In genomic region chr14:52786887-52787286, GRCh38 we compare ENCODE assay signal across 36 cellular contexts.
"Had no signal": no experiment of that assay in that cellular context is flagged by ENCODE, and none has a peak within 500 bp of the region (broad histone marks: within the 10 kb centered on the region; RNA-seq: fewer than 3 reads in every experiment).

No MANE protein-coding gene starts in this region.

- H3K27ac Mint-ChIP-seq: activated CD4-positive, alpha-beta memory T cell treated with anti-CD3 and anti-CD28 coated beads for 36 hours; activated CD4-positive, alpha-beta T cell treated with anti-CD3 and anti-CD28 coated beads for 36 hours; activated CD4-positive, alpha-beta T cell treated with anti-CD3 and anti-CD28 coated beads, Interleukin-2, amount 10 ng/mL, durations not matched to agents 24 days and 14 days; activated CD8-positive, alpha-beta memory T cell treated with anti-CD3 and anti-CD28 coated beads, Interleukin-2, amount 10 ng/mL, durations not matched to agents 7 days and 5 days; activated CD8-positive, alpha-beta T cell treated with anti-CD3 and anti-CD28 coated beads, Interleukin-2, amount 10 ng/mL, durations not matched to agents 7 days and 5 days; activated naive CD4-positive, alpha-beta T cell treated with anti-CD3 and anti-CD28 coated beads for 36 hours; activated naive CD4-positive, alpha-beta T cell treated with anti-CD3 and anti-CD28 coated beads, Interleukin-2, amount 50 U/mL, for 24 hours; activated naive CD8-positive, alpha-beta T cell treated with anti-CD3 and anti-CD28 coated beads for 36 hours; activated naive CD8-positive, alpha-beta T cell treated with anti-CD3 and anti-CD28 coated beads, Interleukin-2, amount 50 U/mL, for 24 hours; activated T-helper 1 cell treated with anti-CD3 and anti-CD28 coated beads, Interleukin-12 subunit alpha, Interleukin-12 subunit beta, Interleukin-2, Interleukin-4 antibody, amounts not matched to agents 30 ng/mL and 10 ng/mL and 1 ng/mL, durations not matched to agents 14 hours and 24 hours and 36 hours; activated T-helper 2 cell treated with anti-CD3 and anti-CD28 coated beads, Interferon-gamma antibody, Interleukin-2, Interleukin-4, amounts not matched to agents 10 μg/mL and 5 μg/mL and 100 μg/mL, durations not matched to agents 14 hours and 24 hours and 36 hours; effector memory CD8-positive, alpha-beta T cell; T-helper 17 cell; T-helper 2 cell treated with Interferon-gamma antibody and Interleukin-4, amounts not matched to agents 5 μg/mL and 100 μg/mL, for 36 hours had no signal

- H3K27me3 ChIP-seq: adrenal gland, body of pancreas, esophagus muscularis mucosa, foreskin keratinocyte, gastrocnemius medialis, heart left ventricle had no signal

- ATAC-seq: activated CD4-positive, alpha-beta T cell treated with anti-CD3 and anti-CD28 coated beads for 36 hours; activated CD8-positive, alpha-beta memory T cell treated with anti-CD3 and anti-CD28 coated beads, Interleukin-2, amount 10 ng/mL, durations not matched to agents 7 days and 5 days; activated CD8-positive, alpha-beta T cell treated with anti-CD3 and anti-CD28 coated beads, Interleukin-2, amount 10 ng/mL, durations not matched to agents 7 days and 5 days; activated naive CD8-positive, alpha-beta T cell treated with anti-CD3 and anti-CD28 coated beads, Interleukin-2, amount 50 U/mL, for 24 hours; body of pancreas; effector memory CD8-positive, alpha-beta T cell; foreskin keratinocyte; gastrocnemius medialis; heart left ventricle; T-helper 17 cell had no signal

- DNase-seq: activated CD4-positive, alpha-beta memory T cell treated with anti-CD3 and anti-CD28 coated beads for 36 hours; activated CD4-positive, alpha-beta T cell treated with anti-CD3 and anti-CD28 coated beads for 36 hours; activated CD4-positive, alpha-beta T cell treated with anti-CD3 and anti-CD28 coated beads, Interleukin-2, amount 10 ng/mL, durations not matched to agents 24 days and 14 days; activated CD4-positive, CD25-positive, alpha-beta regulatory T cell; activated CD4-positive, CD25-positive, alpha-beta regulatory T cell treated with anti-CD3 and anti-CD28 coated beads, Interleukin-2, amount 50 U/mL, for 72 hours; activated CD8-positive, alpha-beta memory T cell treated with anti-CD3 and anti-CD28 coated beads, Interleukin-2, amount 10 ng/mL, durations not matched to agents 7 days and 5 days; activated CD8-positive, alpha-beta memory T cell treated with anti-CD3 and anti-CD28 coated beads, Interleukin-2, amount 50 U/mL, for 4 hours; activated CD8-positive, alpha-beta T cell treated with anti-CD3 and anti-CD28 coated beads, Interleukin-2, amount 10 ng/mL, durations not matched to agents 7 days and 5 days; activated effector memory CD4-positive, alpha-beta T cell treated with anti-CD3 and anti-CD28 coated beads, Interleukin-2, amount 50 U/mL, for 16 hours; activated naive CD4-positive, alpha-beta T cell treated with anti-CD3 and anti-CD28 coated beads for 36 hours; activated naive CD8-positive, alpha-beta T cell treated with anti-CD3 and anti-CD28 coated beads for 36 hours; activated naive CD8-positive, alpha-beta T cell treated with anti-CD3 and anti-CD28 coated beads, Interleukin-2, amount 50 U/mL, for 24 hours; activated T-cell treated with anti-CD3 and anti-CD28 coated beads, Interleukin-2, amount 50 U/mL, for 1 hour; activated T-cell treated with anti-CD3 and anti-CD28 coated beads, Interleukin-2, amount 50 U/mL, for 48 hours; adrenal gland; amygdala; aorta; body of pancreas; caudate nucleus; cortex of kidney; dermis blood vessel endothelial cell; effector CD4-positive, alpha-beta T cell; effector memory CD8-positive, alpha-beta T cell; erythroblast; foreskin keratinocyte; gastrocnemius medialis; glutamatergic neuron; heart left ventricle; T-helper 17 cell; T1000; WERI-Rb-1 had no signal

- H3K4me3 Mint-ChIP-seq: activated CD4-positive, alpha-beta memory T cell treated with anti-CD3 and anti-CD28 coated beads for 36 hours; activated CD4-positive, alpha-beta T cell treated with anti-CD3 and anti-CD28 coated beads for 36 hours; activated CD4-positive, alpha-beta T cell treated with anti-CD3 and anti-CD28 coated beads, Interleukin-2, amount 10 ng/mL, durations not matched to agents 24 days and 14 days; activated CD8-positive, alpha-beta memory T cell treated with anti-CD3 and anti-CD28 coated beads, Interleukin-2, amount 10 ng/mL, durations not matched to agents 7 days and 5 days; activated CD8-positive, alpha-beta T cell treated with anti-CD3 and anti-CD28 coated beads, Interleukin-2, amount 10 ng/mL, durations not matched to agents 7 days and 5 days; activated naive CD4-positive, alpha-beta T cell treated with anti-CD3 and anti-CD28 coated beads for 36 hours; activated naive CD4-positive, alpha-beta T cell treated with anti-CD3 and anti-CD28 coated beads, Interleukin-2, amount 50 U/mL, for 24 hours; activated naive CD8-positive, alpha-beta T cell treated with anti-CD3 and anti-CD28 coated beads for 36 hours; activated naive CD8-positive, alpha-beta T cell treated with anti-CD3 and anti-CD28 coated beads, Interleukin-2, amount 50 U/mL, for 24 hours; activated T-helper 1 cell treated with anti-CD3 and anti-CD28 coated beads, Interleukin-12 subunit alpha, Interleukin-12 subunit beta, Interleukin-2, Interleukin-4 antibody, amounts not matched to agents 30 ng/mL and 10 ng/mL and 1 ng/mL, durations not matched to agents 14 hours and 24 hours and 36 hours; effector memory CD8-positive, alpha-beta T cell; T-helper 2 cell treated with Interferon-gamma antibody and Interleukin-4, amounts not matched to agents 5 μg/mL and 100 μg/mL, for 36 hours had no signal

- H3K9me3 ChIP-seq: adrenal gland, body of pancreas, esophagus muscularis mucosa, gastrocnemius medialis, heart left ventricle had no signal

- H3K9me3 Mint-ChIP-seq: activated CD4-positive, alpha-beta memory T cell treated with anti-CD3 and anti-CD28 coated beads for 36 hours; activated CD4-positive, alpha-beta T cell treated with anti-CD3 and anti-CD28 coated beads, Interleukin-2, amount 10 ng/mL, durations not matched to agents 24 days and 14 days; activated naive CD4-positive, alpha-beta T cell treated with anti-CD3 and anti-CD28 coated beads for 36 hours; activated naive CD4-positive, alpha-beta T cell treated with anti-CD3 and anti-CD28 coated beads, Interleukin-2, amount 50 U/mL, for 24 hours; activated naive CD8-positive, alpha-beta T cell treated with anti-CD3 and anti-CD28 coated beads for 36 hours; activated naive CD8-positive, alpha-beta T cell treated with anti-CD3 and anti-CD28 coated beads, Interleukin-2, amount 50 U/mL, for 24 hours; activated T-helper 1 cell treated with anti-CD3 and anti-CD28 coated beads, Interleukin-12 subunit alpha, Interleukin-12 subunit beta, Interleukin-2, Interleukin-4 antibody, amounts not matched to agents 30 ng/mL and 10 ng/mL and 1 ng/mL, durations not matched to agents 14 hours and 24 hours and 36 hours; activated T-helper 2 cell treated with anti-CD3 and anti-CD28 coated beads, Interferon-gamma antibody, Interleukin-2, Interleukin-4, amounts not matched to agents 10 μg/mL and 5 μg/mL and 100 μg/mL, durations not matched to agents 14 hours and 24 hours and 36 hours; effector memory CD8-positive, alpha-beta T cell; T-helper 2 cell treated with Interferon-gamma antibody and Interleukin-4, amounts not matched to agents 5 μg/mL and 100 μg/mL, for 36 hours had no signal

- H3K27me3 Mint-ChIP-seq: activated CD4-positive, alpha-beta memory T cell treated with anti-CD3 and anti-CD28 coated beads for 36 hours; activated CD4-positive, alpha-beta T cell treated with anti-CD3 and anti-CD28 coated beads for 36 hours; activated CD4-positive, alpha-beta T cell treated with anti-CD3 and anti-CD28 coated beads, Interleukin-2, amount 10 ng/mL, durations not matched to agents 24 days and 14 days; activated CD8-positive, alpha-beta memory T cell treated with anti-CD3 and anti-CD28 coated beads, Interleukin-2, amount 10 ng/mL, durations not matched to agents 7 days and 5 days; activated naive CD4-positive, alpha-beta T cell treated with anti-CD3 and anti-CD28 coated beads, Interleukin-2, amount 50 U/mL, for 24 hours; activated naive CD8-positive, alpha-beta T cell treated with anti-CD3 and anti-CD28 coated beads for 36 hours; activated naive CD8-positive, alpha-beta T cell treated with anti-CD3 and anti-CD28 coated beads, Interleukin-2, amount 50 U/mL, for 24 hours; effector memory CD8-positive, alpha-beta T cell; T-helper 17 cell had no signal

- H3K27ac ChIP-seq: adrenal gland, body of pancreas, esophagus muscularis mucosa, foreskin keratinocyte, gastrocnemius medialis, heart left ventricle, WERI-Rb-1 had no signal

- H3K4me3 ChIP-seq: adrenal gland, body of pancreas, esophagus muscularis mucosa, gastrocnemius medialis, heart left ventricle had no signal

- H3K36me3 ChIP-seq: adrenal gland, gastrocnemius medialis had no signal
